14 cellular contexts compared by ENCODE assay signal in the genomic region with DNA sequence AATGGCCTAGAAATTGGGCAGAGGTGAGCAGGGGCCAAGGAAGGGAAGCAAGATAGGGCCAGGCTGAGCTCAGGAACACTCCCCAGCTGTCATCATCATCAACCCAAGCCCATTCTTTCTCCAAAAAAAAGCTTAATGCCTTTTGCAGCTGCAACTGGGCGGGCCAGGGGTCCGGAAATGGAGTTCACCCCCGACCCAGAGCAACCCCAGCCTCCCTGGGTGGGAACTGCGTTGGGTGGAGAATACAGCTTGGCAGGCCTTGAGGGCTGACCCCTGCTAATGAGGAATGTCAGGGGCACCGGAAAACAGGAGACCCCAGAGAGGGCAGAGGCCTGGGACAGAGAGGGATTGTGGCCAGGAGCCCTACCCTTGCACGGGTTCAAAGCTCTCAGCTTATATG.
DNase-seq lines count a peak whose midpoint lies in the region; ATAC-seq and TF ChIP-seq lines count a peak whose summit lies in the region.
"Had no signal": no experiment of that assay in that cellular context is flagged by ENCODE, and none has a peak within 500 bp of the region (broad histone marks: within the 10 kb centered on the region; RNA-seq: fewer than 3 reads in every experiment).

No MANE protein-coding gene starts in this region.

- no peaks in the 10 kb centered on the region for H4K20me1 ChIP-seq in mammary epithelial cell (ENCODE audit: insufficient read depth, low read length)

- no TSS peak for BruUV-seq in mammary epithelial cell (replicated peaks; lab: Mats Ljungman, UMichigan)

- no peak for ATAC-seq in right lobe of liver
- ATAC-seq in GM19467 (IDR thresholded peaks at IDR 0.05; ENCODE audit: unreplicated experiment), result no peak

- H3K27me3 ChIP-seq in breast epithelium (no peaks in the 10 kb centered on the region), mammary epithelial cell (ENCODE audit: insufficient read depth, low read length) (peaks cover 2% of the 10 kb centered on the region), right lobe of liver (no peaks in the 10 kb centered on the region), prostate gland (replicated peaks; ENCODE audit: insufficient read depth) (no peaks in the 10 kb centered on the region), uterus (no peaks in the 10 kb centered on the region)
- peaks cover 9% of the 10 kb centered on the region for H3K27me3 ChIP-seq in effector memory CD4-positive, alpha-beta T cell (replicated peaks; ENCODE audit: control insufficient read depth, insufficient read depth, low read length, poor library complexity, severe bottlenecking)

- no peaks in the 10 kb centered on the region for H3K9me3 ChIP-seq in breast epithelium
- H3K9me3 ChIP-seq in mammary epithelial cell (replicated peaks; ENCODE audit: insufficient read depth, low read length), result no peaks in the 10 kb centered on the region
- no peaks in the 10 kb centered on the region for H3K9me3 ChIP-seq in right lobe of liver
- no peaks in the 10 kb centered on the region for H3K9me3 ChIP-seq in prostate gland
- no peaks in the 10 kb centered on the region for H3K9me3 ChIP-seq in uterus
- H3K9me3 ChIP-seq in effector memory CD4-positive, alpha-beta T cell (ENCODE audit: control insufficient read depth, low read length), result no peaks in the 10 kb centered on the region

- H3K4me2 ChIP-seq in mammary epithelial cell (ENCODE audit: insufficient read depth, low read depth, low read length), result no peak overlapping the region

- H3K36me3 ChIP-seq in breast epithelium (no peaks in the 10 kb centered on the region), mammary epithelial cell (ENCODE audit: insufficient read depth, low read length) (no peaks in the 10 kb centered on the region), right lobe of liver (no peaks in the 10 kb centered on the region), prostate gland (no peaks in the 10 kb centered on the region), uterus (no peaks in the 10 kb centered on the region)
- no peaks in the 10 kb centered on the region for H3K36me3 ChIP-seq in effector memory CD4-positive, alpha-beta T cell (ENCODE audit: control insufficient read depth, insufficient read depth, low read length)

- peak overlapping the region; percentile 91 to 96 for H3K27ac ChIP-seq in breast epithelium
- no peak overlapping the region for H3K27ac ChIP-seq in mammary epithelial cell (ENCODE audit: insufficient read depth, low read depth, low read length)
- peak overlapping the region; percentile 50 to 89 (median 66) for H3K27ac ChIP-seq in right lobe of liver
- H3K27ac ChIP-seq in prostate gland, result peak overlapping the region; percentile 91 to 92
- H3K27ac ChIP-seq in uterus, result peak overlapping the region; percentile 92 to 97
- no peak overlapping the region for H3K27ac ChIP-seq in effector memory CD4-positive, alpha-beta T cell (ENCODE audit: insufficient read depth, low read length, poor library complexity, severe bottlenecking)

- no peaks in the 10 kb centered on the region for H3K79me2 ChIP-seq in mammary epithelial cell (ENCODE audit: insufficient read depth, low read length)

- DNase-seq in breast epithelium (ENCODE audit: low spot score in 2 of 2) (no peak), mammary epithelial cell (no peak), right lobe of liver (peak in 1 of 3 donors; percentile 50), prostate gland (ENCODE audit: low spot score) (no peak), uterus (no peak), NOMO-1 (lab: John Stamatoyannopoulos, UW; ENCODE audit: unreplicated experiment in 2 of 2) (no peak)
- no peak for DNase-seq in effector memory CD4-positive, alpha-beta T cell
- DNase-seq: 8988T; activated effector memory CD4-positive, alpha-beta T cell treated with Interleukin-2 at 50 U/mL for 16 hours; CD8-positive, alpha-beta memory T cell; Karpas-422; retina; SHP77 had no signal

- CTCF ChIA-PET in mammary epithelial cell (lab: Charles Lee; ENCODE audit: low non-redundant PET), result no interaction called here

- TF ChIP-seq POLR2A in breast epithelium (IDR thresholded peaks at IDR 0.05) (no peak), right lobe of liver (IDR thresholded peaks at IDR 0.05) (no peak), prostate gland (IDR thresholded peaks at IDR 0.05) (no peak), uterus (IDR thresholded peaks at IDR 0.05) (no peak)

- H2AFZ ChIP-seq in mammary epithelial cell (ENCODE audit: low read depth, low read length), result no peak overlapping the region

- TF ChIP-seq CTCF in breast epithelium (IDR thresholded peaks at IDR 0.05), result no peak
- TF ChIP-seq CTCF in mammary epithelial cell (conservative IDR thresholded peaks at IDR 0.05 in 1 of 2, IDR thresholded peaks at IDR 0.05 in 1 of 2; ENCODE audit: extremely low read depth in 1 of 2, insufficient read depth in 1 of 2, low read depth in 1 of 2, low read length in 2 of 2), result no peak
- TF ChIP-seq CTCF in right lobe of liver (IDR thresholded peaks at IDR 0.05), result no peak
- no peak for TF ChIP-seq CTCF in prostate gland (IDR thresholded peaks at IDR 0.05)
- no peak for TF ChIP-seq CTCF in uterus (IDR thresholded peaks at IDR 0.05)

- dilution Hi-C loops in mammary epithelial cell (cut with HindIII; ENCODE audit: low sequenced_read_pairs), result no loop called here

- 67% methylated on average over 5 of the region's 6 CpGs for WGBS in mammary epithelial cell (ENCODE audit: low coverage, missing lambda C conversion rate)
- 56% methylated on average over 6 of the region's 6 CpGs for WGBS in right lobe of liver (ENCODE audit: insufficient coverage, low coverage, low lambda C conversion rate, missing lambda C conversion rate)
- 67% methylated on average over 6 of the region's 6 CpGs for WGBS in prostate gland

- intact Hi-C loops in breast epithelium (cut with DNase I; ENCODE audit: low total_unique reads) (no loop called here), mammary epithelial cell (cut with micrococcal nuclease) (no loop called here), right lobe of liver (cut with DNase I) (loop anchor here in 1 of 2 donors (10.0 kb wide), 1 partner anchor 47 kb away; no protein-coding TSS in a partner anchor), prostate gland (cut with DNase I) (loop anchor here (5.0 kb wide), 1 partner anchor 36 kb away; no protein-coding TSS in a partner anchor), uterus (cut with DNase I; ENCODE audit: low total_unique reads) (no loop called here)

- in situ Hi-C loops in mammary epithelial cell (cut with MboI; ENCODE audit: low sequenced_read_pairs in 2 of 2), result no loop called here

- no peak overlapping the region for H3K9ac ChIP-seq in mammary epithelial cell (ENCODE audit: insufficient read depth, low read length)

- H3K4me3 ChIP-seq in breast epithelium (peak overlapping the region in 2 of 3 donors; percentile 9 to 76), mammary epithelial cell (replicated peaks in 1 of 3; ENCODE audit: insufficient read depth in 1 of 3, low read depth in 2 of 3, low read length in 3 of 3) (no peak overlapping the region), right lobe of liver (no peak overlapping the region), prostate gland (no peak overlapping the region), uterus (peak overlapping the region; percentile 27 to 88)
- H3K4me3 ChIP-seq in effector memory CD4-positive, alpha-beta T cell (ENCODE audit: insufficient read depth, low read depth, low read length, poor library complexity, severe bottlenecking), result no peak overlapping the region

- H3K4me1 ChIP-seq in breast epithelium (peaks cover 19 to 39% of the 10 kb centered on the region in 2 donors), mammary epithelial cell (ENCODE audit: insufficient read depth, low read length) (peaks cover 24% of the 10 kb centered on the region), right lobe of liver (peaks cover 0 to 93% (median 46%) of the 10 kb centered on the region in 4 donors), prostate gland (replicated peaks) (peaks cover 16% of the 10 kb centered on the region), uterus (peaks cover 12 to 16% of the 10 kb centered on the region in 2 donors)
- no peaks in the 10 kb centered on the region for H3K4me1 ChIP-seq in effector memory CD4-positive, alpha-beta T cell (ENCODE audit: control insufficient read depth, insufficient read depth, low read length, poor library complexity, severe bottlenecking)

Comparison
In these comparisons a context has a peak if more than half of its experiments do, and no peak if none do; other contexts are left out.
1. H3K27ac ChIP-seq: peak in breast epithelium (2 of 2), right lobe of liver (3 of 3), prostate gland (2 of 2) and uterus (2 of 2); none in mammary epithelial cell (single experiment) and effector memory CD4-positive, alpha-beta T cell (single experiment).
2. H3K4me3 ChIP-seq: peak in breast epithelium (2 of 3) and uterus (2 of 2); none in mammary epithelial cell (0 of 3), right lobe of liver (0 of 3), prostate gland (0 of 2) and effector memory CD4-positive, alpha-beta T cell (single experiment).